28 cellular contexts compared by ENCODE assay signal in the genomic region with DNA sequence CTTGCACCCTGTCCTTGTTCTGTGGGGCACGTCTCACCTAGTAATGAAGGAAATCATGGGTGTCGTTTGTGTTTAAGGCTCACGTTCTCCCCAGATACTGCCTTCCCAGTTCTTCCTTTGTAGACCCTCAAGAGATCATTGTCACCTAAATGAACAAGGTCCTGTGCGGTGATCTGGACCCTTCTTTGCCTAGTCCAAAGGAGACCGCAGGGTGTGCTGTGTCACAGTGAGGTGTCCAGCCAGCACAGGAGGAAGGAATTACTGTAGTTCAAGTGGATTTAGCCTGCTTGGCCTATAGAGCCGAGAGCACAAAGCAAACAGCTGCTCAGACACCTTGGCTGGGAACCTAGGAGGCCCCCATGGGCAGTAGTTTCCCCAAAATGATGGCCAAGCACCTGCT.
"Had no signal": no experiment of that assay in that cellular context is flagged by ENCODE, and none has a peak within 500 bp of the region (broad histone marks: within the 10 kb centered on the region; RNA-seq: fewer than 3 reads in every experiment).

No MANE protein-coding gene starts in this region.

- H3K9me3 Mint-ChIP-seq: activated naive CD4-positive, alpha-beta T cell treated with anti-CD3 and anti-CD28 coated beads, Interleukin-2, amount 50 U/mL, for 24 hours; T-helper 2 cell treated with Interferon-gamma antibody and Interleukin-4, amounts not matched to agents 5 μg/mL and 100 μg/mL, for 36 hours; WTC11 had no signal

- ATAC-seq: activated CD8-positive, alpha-beta memory T cell treated with anti-CD3 and anti-CD28 coated beads, Interleukin-2, amount 10 ng/mL, durations not matched to agents 7 days and 5 days; WTC11 had no signal

- H3K9me3 ChIP-seq: Peyer's patch, SJCRH30, SK-N-SH had no signal

- H3K27ac Mint-ChIP-seq: activated CD8-positive, alpha-beta memory T cell treated with anti-CD3 and anti-CD28 coated beads, Interleukin-2, amount 10 ng/mL, durations not matched to agents 7 days and 5 days; activated naive CD4-positive, alpha-beta T cell treated with anti-CD3 and anti-CD28 coated beads, Interleukin-2, amount 50 U/mL, for 24 hours; activated T-cell treated with anti-CD3 and anti-CD28 coated beads, Interleukin-2, amount 50 U/mL, for 24 hours; activated T-helper 1 cell treated with anti-CD3 and anti-CD28 coated beads, Interleukin-12 subunit alpha, Interleukin-12 subunit beta, Interleukin-2, Interleukin-4 antibody, amounts not matched to agents 30 ng/mL and 10 ng/mL and 1 ng/mL, durations not matched to agents 14 hours and 24 hours and 36 hours; T-helper 2 cell treated with Interferon-gamma antibody and Interleukin-4, amounts not matched to agents 5 μg/mL and 100 μg/mL, for 36 hours; WTC11 had no signal

- DNase-seq: activated CD4-positive, alpha-beta T cell treated with anti-CD3 and anti-CD28 coated beads for 48 hours; activated CD4-positive, alpha-beta T cell treated with anti-CD3 and anti-CD28 coated beads, Interleukin-2, amount 50 U/mL, for 4 hours; activated CD4-positive, CD25-positive, alpha-beta regulatory T cell treated with anti-CD3 and anti-CD28 coated beads, Interleukin-2, amount 50 U/mL, for 72 hours; activated CD8-positive, alpha-beta memory T cell treated with anti-CD3 and anti-CD28 coated beads, Interleukin-2, amount 10 ng/mL, durations not matched to agents 7 days and 5 days; activated effector memory CD4-positive, alpha-beta T cell treated with Interleukin-2 at 50 U/mL for 16 hours; activated naive CD4-positive, alpha-beta T cell; activated T-cell treated with anti-CD3 and anti-CD28 coated beads, Interleukin-2, amount 50 U/mL, for 24 hours; cerebellar nuclear complex; KG1; MV-4-11; NCI-H1092 treated with DMSO at 0.1 percent for 48 hours; NCI-H1417 treated with DMSO at 0.1 percent for 48 hours; NCI-H1694; NCI-H2029; NCI-H345; NCI-H510A; NCI-H526 treated with DMSO at 0.1 percent for 48 hours; Peyer's patch; SJCRH30; SK-N-SH; T-helper 1 cell had no signal

- H3K27ac ChIP-seq: Peyer's patch, RWPE1, SJCRH30 had no signal

- FAIRE-seq: astrocyte had no signal

- H3K4me3 Mint-ChIP-seq: activated CD8-positive, alpha-beta memory T cell treated with anti-CD3 and anti-CD28 coated beads, Interleukin-2, amount 10 ng/mL, durations not matched to agents 7 days and 5 days; activated naive CD4-positive, alpha-beta T cell treated with anti-CD3 and anti-CD28 coated beads, Interleukin-2, amount 50 U/mL, for 24 hours; activated T-cell treated with anti-CD3 and anti-CD28 coated beads, Interleukin-2, amount 50 U/mL, for 24 hours; activated T-helper 1 cell treated with anti-CD3 and anti-CD28 coated beads, Interleukin-12 subunit alpha, Interleukin-12 subunit beta, Interleukin-2, Interleukin-4 antibody, amounts not matched to agents 30 ng/mL and 10 ng/mL and 1 ng/mL, durations not matched to agents 14 hours and 24 hours and 36 hours; brain; T-helper 2 cell treated with Interferon-gamma antibody and Interleukin-4, amounts not matched to agents 5 μg/mL and 100 μg/mL, for 36 hours; WTC11 had no signal

- H3K36me3 Mint-ChIP-seq: activated CD8-positive, alpha-beta memory T cell treated with anti-CD3 and anti-CD28 coated beads, Interleukin-2, amount 10 ng/mL, durations not matched to agents 7 days and 5 days; activated naive CD4-positive, alpha-beta T cell treated with anti-CD3 and anti-CD28 coated beads, Interleukin-2, amount 50 U/mL, for 24 hours; brain; WTC11 had no signal

- H3K27me3 Mint-ChIP-seq: activated CD8-positive, alpha-beta memory T cell treated with anti-CD3 and anti-CD28 coated beads, Interleukin-2, amount 10 ng/mL, durations not matched to agents 7 days and 5 days; activated naive CD4-positive, alpha-beta T cell treated with anti-CD3 and anti-CD28 coated beads, Interleukin-2, amount 50 U/mL, for 24 hours; activated T-cell treated with anti-CD3 and anti-CD28 coated beads, Interleukin-2, amount 50 U/mL, for 24 hours had no signal

- H3K4me3 ChIP-seq: Peyer's patch, SJCRH30 had no signal

- H3K9me2 ChIP-seq: SK-N-SH had no signal

- H3K27me3 ChIP-seq: Peyer's patch, SJCRH30 had no signal

- H3K4me2 ChIP-seq: SK-N-SH had no signal

- H3K4me1 Mint-ChIP-seq: activated CD8-positive, alpha-beta memory T cell treated with anti-CD3 and anti-CD28 coated beads, Interleukin-2, amount 10 ng/mL, durations not matched to agents 7 days and 5 days; activated naive CD4-positive, alpha-beta T cell treated with anti-CD3 and anti-CD28 coated beads, Interleukin-2, amount 50 U/mL, for 24 hours had no signal

- H3K36me3 ChIP-seq: Peyer's patch, SJCRH30 had no signal

- H3K4me1 ChIP-seq: Peyer's patch, SJCRH30 had no signal
